Comparison of ENCODE assay signal across 8 cellular contexts in the genomic region with DNA sequence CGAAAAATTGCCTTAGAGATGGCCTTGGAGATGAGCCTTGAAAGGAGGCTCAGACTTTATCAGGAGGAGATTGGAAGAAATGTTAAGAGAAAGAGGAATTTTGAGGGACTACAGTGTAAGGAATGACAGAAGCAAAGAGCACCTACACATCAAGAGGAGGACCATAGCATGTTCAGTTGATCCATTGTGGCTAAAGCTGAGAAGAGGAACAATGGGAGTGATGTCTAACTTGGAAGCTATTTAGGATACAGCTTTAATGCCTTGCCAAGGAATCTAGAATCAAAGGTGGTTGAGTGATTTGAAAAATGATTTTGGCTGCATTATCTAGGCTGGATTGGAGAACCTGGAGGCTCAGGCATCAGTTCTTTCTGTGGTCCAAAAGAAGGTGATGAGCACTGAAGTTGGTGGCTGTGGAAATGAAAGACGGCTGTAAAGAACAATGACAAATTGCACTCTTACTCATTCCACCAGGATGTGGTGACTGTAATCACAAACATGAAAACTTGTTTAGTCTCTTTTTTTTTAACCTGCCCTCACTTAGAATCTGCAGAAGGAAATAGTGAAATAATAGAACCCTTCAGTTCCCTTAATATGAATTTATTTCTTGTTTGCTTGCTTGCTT. TPM values are rescaled to one million over a fixed set of nuclear protein-coding genes. Genes with fewer than 3 reads are reported as not detected.
DNase-seq lines count a peak whose midpoint lies in the region; ATAC-seq and TF ChIP-seq lines count a peak whose summit lies in the region.

No MANE protein-coding gene starts in this region.

- H3K4me3 Mint-ChIP-seq in activated CD8-positive, alpha-beta T cell treated with anti-CD3 and anti-CD28 coated beads for 36 hours = no peak overlapping the region

- TF ChIP-seq POLR2A in transverse colon (IDR thresholded peaks at IDR 0.05) = no peak

- H3K36me3 Mint-ChIP-seq in activated CD8-positive, alpha-beta T cell treated with anti-CD3 and anti-CD28 coated beads for 36 hours (ENCODE audit: low read depth) = no peaks in the 10 kb centered on the region

- H3K4me1 Mint-ChIP-seq in activated CD8-positive, alpha-beta T cell treated with anti-CD3 and anti-CD28 coated beads for 36 hours (ENCODE audit: low read depth) = peaks cover 55% of the 10 kb centered on the region

- DNase-seq in activated CD4-positive, alpha-beta T cell treated with anti-CD3 and anti-CD28 coated beads for 48 hours = peak; percentile 37
- DNase-seq in activated CD4-positive, alpha-beta T cell treated with anti-CD3 and anti-CD28 coated beads, Interleukin-2, amount 50 U/mL, for 4 hours = no peak
- peak; percentile 49 for DNase-seq in activated CD8-positive, alpha-beta T cell treated with anti-CD3 and anti-CD28 coated beads for 36 hours
- peak; percentile 29 for DNase-seq in stimulated activated CD4-positive, alpha-beta T cell treated with anti-CD3 and anti-CD28 coated beads, Interleukin-4, amount 100 ng/mL, for 24 hours
- no peak for DNase-seq in NCI-H69 (lab: John Stamatoyannopoulos, UW)
- DNase-seq in transverse colon = no peak
- no peak for DNase-seq in stimulated activated naive CD4-positive, alpha-beta T cell treated with Interleukin-2 at 50 U/mL for 16 hours (lab: John Stamatoyannopoulos, UW)

- WGBS in transverse colon (ENCODE audit: low coverage in 1 of 2), 2 donors = 54 to 70% methylated on average over 2 of the region's 2 CpGs

- H3K9me3 ChIP-seq in transverse colon = no peaks in the 10 kb centered on the region

- in situ Hi-C loops in transverse colon (cut with MboI; ENCODE audit: low pct_ligation_motif_present in 1 of 4, low pct_unique_long_range_greater_than_20kb in 1 of 4, low sequenced_read_pairs in 3 of 4) = no loop called here

- no peak overlapping the region for H3K27ac Mint-ChIP-seq in activated CD8-positive, alpha-beta T cell treated with anti-CD3 and anti-CD28 coated beads for 36 hours

- peak overlapping the region in 2 of 4 donors; percentile 19 to 54 for H3K27ac ChIP-seq in transverse colon

- peaks cover 11 to 66% (median 37%) of the 10 kb centered on the region in 4 donors for H3K4me1 ChIP-seq in transverse colon

- H3K27me3 ChIP-seq in transverse colon = no peaks in the 10 kb centered on the region

- H3K4me3 ChIP-seq in transverse colon = no peak overlapping the region

- no peaks in the 10 kb centered on the region for H3K9me3 Mint-ChIP-seq in activated CD8-positive, alpha-beta T cell treated with anti-CD3 and anti-CD28 coated beads for 36 hours

- CTCF ChIA-PET in activated CD8-positive, alpha-beta T cell treated with anti-CD3 and anti-CD28 coated beads for 36 hours (lab: Charles Lee) = interaction anchor here (1.0 kb wide), 1 partner anchor 16 kb away, joined by 3 read pairs; no protein-coding TSS in a partner anchor

- H3K36me3 ChIP-seq in transverse colon = no peaks in the 10 kb centered on the region

- POLR2A ChIA-PET in activated CD8-positive, alpha-beta T cell treated with anti-CD3 and anti-CD28 coated beads for 36 hours (lab: Charles Lee) = interaction anchor here (2.0 kb wide), 1 partner anchor 10 kb away, joined by 5 read pairs; no protein-coding TSS in a partner anchor

- intact Hi-C loops in activated CD8-positive, alpha-beta T cell treated with anti-CD3 and anti-CD28 coated beads for 36 hours (cut with micrococcal nuclease) = no loop called here
- intact Hi-C loops in transverse colon (cut with DNase I; ENCODE audit: low total_unique reads) = no loop called here

- no peak for TF ChIP-seq EP300 in transverse colon (IDR thresholded peaks at IDR 0.05; ENCODE audit: low read depth)

- no peak for TF ChIP-seq CTCF in activated CD8-positive, alpha-beta T cell treated with anti-CD3 and anti-CD28 coated beads for 36 hours (IDR thresholded peaks at IDR 0.05)
- TF ChIP-seq CTCF in transverse colon (IDR thresholded peaks at IDR 0.05) = no peak

- peak; percentile 53 for ATAC-seq in HG02973 (IDR thresholded peaks at IDR 0.05; ENCODE audit: unreplicated experiment)
- peak; percentile 73 for ATAC-seq in activated CD8-positive, alpha-beta T cell treated with anti-CD3 and anti-CD28 coated beads for 36 hours

- no peaks in the 10 kb centered on the region for H3K27me3 Mint-ChIP-seq in activated CD8-positive, alpha-beta T cell treated with anti-CD3 and anti-CD28 coated beads for 36 hours

RNA-seq across cellular contexts. Expression of gene FAM20B, which starts 11.3 kb away (rescaled TPM):
- 10 to 100 TPM; 34.7 to 36.1 TPM for total RNA-seq in activated CD8-positive, alpha-beta T cell treated with anti-CD3 and anti-CD28 coated beads for 36 hours
- 10 to 100 TPM; 10.8 to 24.9 (median 17.5) TPM for total RNA-seq in transverse colon

RNA-seq across cellular contexts. Expression of gene TOR3A, which starts 44.9 kb away (rescaled TPM):
- total RNA-seq in activated CD8-positive, alpha-beta T cell treated with anti-CD3 and anti-CD28 coated beads for 36 hours = 10 to 100 TPM; 28.8 to 30.3 TPM
- 100 to 1,000 TPM in 1 of 4 donors, 10 to 100 TPM in 3; 66.2 to 308 (median 72.7) TPM for total RNA-seq in transverse colon

Comparison
In these comparisons a context has a peak if more than half of its experiments do, and no peak if none do; other contexts are left out.
1. DNase-seq: peak in activated CD4-positive, alpha-beta T cell treated with anti-CD3 and anti-CD28 coated beads for 48 hours (single experiment), activated CD8-positive, alpha-beta T cell treated with anti-CD3 and anti-CD28 coated beads for 36 hours (single experiment) and stimulated activated CD4-positive, alpha-beta T cell treated with anti-CD3 and anti-CD28 coated beads, Interleukin-4, amount 100 ng/mL, for 24 hours (single experiment); none in activated CD4-positive, alpha-beta T cell treated with anti-CD3 and anti-CD28 coated beads, Interleukin-2, amount 50 U/mL, for 4 hours (0 of 2), NCI-H69 (single experiment), transverse colon (single experiment) and stimulated activated naive CD4-positive, alpha-beta T cell treated with Interleukin-2 at 50 U/mL for 16 hours (single experiment).